8 cellular contexts compared by ENCODE assay signal in genomic region chr5:98928802-98929122, GRCh38. TPM values are rescaled to one million over a fixed set of nuclear protein-coding genes. Genes with fewer than 3 reads are reported as not detected.
DNase-seq lines count a peak whose midpoint lies in the region; ATAC-seq and TF ChIP-seq lines count a peak whose summit lies in the region.

Gene CHD1 (minus strand): TSS chr5:98929007. CDS start chr5:98926386, 2,621 bp downstream.

- H3K27me3 ChIP-seq in PC-3 (ENCODE audit: low read length) (no peaks in the 10 kb centered on the region), muscle layer of duodenum (ENCODE audit: low read depth, low read length) (no peaks in the 10 kb centered on the region)

- H3K27me3 Mint-ChIP-seq in activated T-cell treated with anti-CD3 and anti-CD28 coated beads, Interleukin-2, amount 50 U/mL, for 24 hours: no peaks in the 10 kb centered on the region

- CTCF ChIA-PET in PC-3 (lab: Charles Lee): interaction anchor here (0.6 to 1.0 kb wide), 2 partner anchors 104 to 130 kb away, joined by 4 to 9 read pairs; no protein-coding TSS in a partner anchor

- DNase-seq in DMS53 (lab: John Stamatoyannopoulos, UW) (peak; percentile 99), KBM-7 (peak; percentile 97), PC-3 (peak; percentile 99), epithelial cell of proximal tubule (ENCODE audit: low read depth) (no peak)
- DNase-seq in activated T-cell treated with anti-CD3 and anti-CD28 coated beads, Interleukin-2, amount 50 U/mL, for 24 hours: peak; percentile 94
- peak; percentile 83 for DNase-seq in stimulated activated CD8-positive, alpha-beta memory T cell treated with anti-CD3 and anti-CD28 coated beads, Interleukin-7, amount 100 ng/mL, for 24 hours (ENCODE audit: low read depth)

- peak within 1 kb of the TSS; percentile 100 for H3K27ac Mint-ChIP-seq in activated T-cell treated with anti-CD3 and anti-CD28 coated beads, Interleukin-2, amount 50 U/mL, for 24 hours

- peak; percentile 52 for ATAC-seq in GM21619 (IDR thresholded peaks at IDR 0.05; ENCODE audit: unreplicated experiment)
- peak; percentile 67 for ATAC-seq in PC-3

- H3K36me3 ChIP-seq in PC-3 (ENCODE audit: low read depth, low read length): peaks cover 23% of the 10 kb centered on the region
- H3K36me3 ChIP-seq in muscle layer of duodenum (ENCODE audit: control insufficient read depth in 1 of 2, insufficient read depth in 2 of 2, low read length in 2 of 2): peaks cover 4 to 20% of the 10 kb centered on the region in 2 donors

- peak within 1 kb of the TSS; percentile 99 for H3K27ac ChIP-seq in PC-3 (ENCODE audit: low read length)
- H3K27ac ChIP-seq in muscle layer of duodenum (ENCODE audit: low read length): peak within 1 kb of the TSS; percentile 97

- in situ Hi-C loops in KBM-7 (cut with MboI; ENCODE audit: low pct_unique_long_range_greater_than_20kb, low sequenced_read_pairs): loop anchor here (10.0 kb wide), 1 partner anchor 106 kb away; no protein-coding TSS in a partner anchor

- no peaks in the 10 kb centered on the region for H3K9me3 Mint-ChIP-seq in activated T-cell treated with anti-CD3 and anti-CD28 coated beads, Interleukin-2, amount 50 U/mL, for 24 hours

- no peaks in the 10 kb centered on the region for H3K9me2 ChIP-seq in PC-3 (replicated peaks; ENCODE audit: low read length)

- peaks cover 35% of the 10 kb centered on the region for H4K20me1 ChIP-seq in PC-3 (ENCODE audit: low read length)

- H3K4me2 ChIP-seq in PC-3 (ENCODE audit: low read length): peak within 1 kb of the TSS; percentile 97

- peak within 1 kb of the TSS; percentile 98 for H3K4me3 ChIP-seq in PC-3 (ENCODE audit: low read length)
- H3K4me3 ChIP-seq in epithelial cell of proximal tubule (ENCODE audit: low read depth, low read length): peak within 1 kb of the TSS; percentile 93
- H3K4me3 ChIP-seq in muscle layer of duodenum (ENCODE audit: low read depth in 1 of 2, low read length in 2 of 2): peak within 1 kb of the TSS; percentile 69 to 94

- no peaks in the 10 kb centered on the region for H3F3A ChIP-seq in PC-3 (ENCODE audit: low read length, unreplicated experiment)

- H3K4me1 ChIP-seq in PC-3 (ENCODE audit: insufficient read depth, low read length) (peaks cover 21% of the 10 kb centered on the region), muscle layer of duodenum (ENCODE audit: control insufficient read depth in 1 of 2, insufficient read depth in 2 of 2, low read length in 2 of 2) (peaks cover 9 to 22% of the 10 kb centered on the region in 2 donors)

- peak within 1 kb of the TSS; percentile 92 for H3K4me3 Mint-ChIP-seq in activated T-cell treated with anti-CD3 and anti-CD28 coated beads, Interleukin-2, amount 50 U/mL, for 24 hours

- intact Hi-C loops in PC-3 (cut with micrococcal nuclease): loop anchor here (1.0 kb wide), 1 partner anchor 104 kb away; no protein-coding TSS in a partner anchor

- TF ChIP-seq CTCF in PC-3 (conservative IDR thresholded peaks at IDR 0.05; ENCODE audit: low read depth, low read length): no peak
- TF ChIP-seq CTCF in epithelial cell of proximal tubule (conservative IDR thresholded peaks at IDR 0.05; ENCODE audit: low read depth, low read length): no peak

- H3K9ac ChIP-seq in PC-3 (ENCODE audit: low read length): peak within 1 kb of the TSS; percentile 100

- H2AFZ ChIP-seq in PC-3 (ENCODE audit: low read length): peak within 1 kb of the TSS; percentile 90

- H3K36me3 Mint-ChIP-seq in activated T-cell treated with anti-CD3 and anti-CD28 coated beads, Interleukin-2, amount 50 U/mL, for 24 hours (ENCODE audit: low read depth): peaks cover 66% of the 10 kb centered on the region

- H3K79me2 ChIP-seq in PC-3 (ENCODE audit: low read length): peaks cover 74% of the 10 kb centered on the region

- POLR2A ChIA-PET in PC-3 (lab: Charles Lee; ENCODE audit: unreplicated experiment): interaction anchor here (0.6 kb wide), 1 partner anchor 44 kb away, joined by 3 read pairs; no protein-coding TSS in a partner anchor

- H3K4me1 Mint-ChIP-seq in activated T-cell treated with anti-CD3 and anti-CD28 coated beads, Interleukin-2, amount 50 U/mL, for 24 hours (ENCODE audit: low read depth): peaks cover 62% of the 10 kb centered on the region

- BruUV-seq in PC-3 (replicated peaks; lab: Mats Ljungman, UMichigan): no TSS peak

- H3K9me3 ChIP-seq in PC-3 (ENCODE audit: low read length) (no peaks in the 10 kb centered on the region), muscle layer of duodenum (ENCODE audit: control insufficient read depth in 1 of 2, low read length in 2 of 2) (no peaks in the 10 kb centered on the region)

RNA-seq across cellular contexts. Expression of gene CHD1, which starts in this region (rescaled TPM):
- total RNA-seq in PC-3 (2014; rRNA removed) (45.9 and 52.3 TPM in 2 replicates), epithelial cell of proximal tubule (16.8 and 32.3 TPM in 2 replicates)
